In the genomic region with DNA sequence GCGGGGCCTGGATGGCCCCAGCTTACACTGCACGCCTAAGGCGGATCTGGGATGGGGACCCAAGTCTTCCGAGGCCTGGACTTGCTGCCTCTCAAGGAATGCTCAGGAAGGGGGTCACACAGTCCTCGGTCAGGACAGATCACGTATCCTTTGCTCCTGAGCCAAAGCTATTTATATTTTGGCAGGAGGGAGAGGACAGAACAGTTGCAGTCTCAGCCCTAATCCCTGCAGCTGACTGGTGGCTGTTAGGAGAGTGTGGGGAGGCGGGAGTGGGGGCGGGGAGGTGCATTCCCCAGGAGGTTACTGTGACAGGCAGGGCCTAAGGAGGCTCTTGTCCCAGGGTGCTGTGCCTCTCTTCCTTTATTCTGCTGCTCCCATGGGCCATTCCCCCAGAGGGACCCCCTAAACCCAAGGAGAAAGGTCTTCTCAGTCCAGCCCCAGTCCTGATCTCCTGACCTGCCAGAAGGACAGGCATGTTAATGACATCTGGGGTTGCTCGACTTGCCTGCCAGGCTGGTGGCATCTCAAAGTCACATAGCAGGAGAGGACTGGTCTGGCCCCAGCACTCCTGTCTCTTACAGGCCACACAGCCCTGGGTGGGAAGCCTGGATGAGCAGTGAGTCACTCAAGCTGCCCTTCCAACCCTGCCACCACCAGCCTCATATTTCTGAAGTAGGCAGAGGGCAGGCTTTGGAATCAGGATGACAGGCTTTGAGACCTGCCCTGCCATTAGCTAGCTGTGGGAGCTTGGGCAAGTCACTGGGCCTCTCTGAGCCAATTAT, we compare ENCODE assay signal across 10 cellular contexts. TPM values are rescaled to one million over a fixed set of nuclear protein-coding genes. Genes with fewer than 3 reads are reported as not detected.
DNase-seq lines count a peak whose midpoint lies in the region; FAIRE-seq and TF ChIP-seq lines count a peak whose summit lies in the region.
"Had no signal": no experiment of that assay in that cellular context is flagged by ENCODE, and none has a peak within 500 bp of the region (broad histone marks: within the 10 kb centered on the region; RNA-seq: fewer than 3 reads in every experiment).

No MANE protein-coding gene starts in this region.

- no peak for FAIRE-seq in kidney (lab: Jason Lieb, UNC)

- intact Hi-C loops in lower leg skin (cut with DNase I; ENCODE audit: low total_unique reads) (no loop called here), kidney (cut with DNase I) (no loop called here)

- TF ChIP-seq CTCF in lower leg skin (IDR thresholded peaks at IDR 0.05) (no peak), kidney (IDR thresholded peaks at IDR 0.05; ENCODE audit: borderline replicate concordance, extremely low read depth, insufficient read depth) (no peak)

- DNase-seq in AG20443 (ENCODE audit: low spot score) (peak; percentile 73), NT2/D1 (ENCODE audit: low read depth, low spot score) (no peak), fibroblast of peridontal ligament (ENCODE audit: extremely low read depth) (peak; percentile 29), myocyte (ENCODE audit: low read depth) (peak; percentile 97), lower leg skin (ENCODE audit: low spot score in 2 of 2) (no peak), NCI-H1048 (lab: John Stamatoyannopoulos, UW) (no peak), kidney (no peak)
- DNase-seq in activated CD4-positive, alpha-beta T cell treated with anti-CD3 and anti-CD28 coated beads for 1 hour = no peak
- DNase-seq: NK-92 treated with Interleukin-12 subunit alpha and Interleukin-12 subunit beta, amount 100 ng/mL, for 24 hours had no signal

- H3K4me1 ChIP-seq in NT2/D1 (ENCODE audit: insufficient read depth, insufficient read length) (peaks cover 15% of the 10 kb centered on the region), kidney (ENCODE audit: control insufficient read depth in 1 of 2, insufficient read depth in 1 of 2, low read depth in 1 of 2, low read length in 2 of 2) (peaks cover under 1 to 3% of the 10 kb centered on the region in 2 donors)

- H3K4me3 ChIP-seq in NT2/D1 (ENCODE audit: insufficient read length, low read depth) (no peak overlapping the region), lower leg skin (ENCODE audit: low read depth, poor library complexity, severe bottlenecking) (no peak overlapping the region), kidney (ENCODE audit: low read length in 2 of 2) (no peak overlapping the region)
- H3K4me3 ChIP-seq: skin epidermis had no signal

- no peak overlapping the region for H3K27ac ChIP-seq in kidney (ENCODE audit: low read depth in 2 of 2, low read length in 2 of 2)

- 50 to 52% methylated on average over 9 of the region's 9 CpGs for WGBS in lower leg skin, 2 donors

- H3K9me3 ChIP-seq in NT2/D1 (ENCODE audit: insufficient read depth, low read length) = no peaks in the 10 kb centered on the region
- H3K9me3 ChIP-seq in kidney (ENCODE audit: control insufficient read depth in 1 of 2, low read length in 2 of 2) = no peaks in the 10 kb centered on the region

- H3K9ac ChIP-seq in NT2/D1 (ENCODE audit: insufficient read length, low read depth) = peak overlapping the region; percentile 38
- H3K9ac ChIP-seq in kidney (ENCODE audit: low read length in 2 of 2) = no peak overlapping the region

- H3K36me3 ChIP-seq in NT2/D1 (ENCODE audit: insufficient read depth, insufficient read length, low read length) (peaks cover 87% of the 10 kb centered on the region), kidney (ENCODE audit: control insufficient read depth in 1 of 2, insufficient read depth in 2 of 2, low read length in 2 of 2) (peaks cover 0 to 2% of the 10 kb centered on the region in 2 donors)

- no peaks in the 10 kb centered on the region for H3K27me3 ChIP-seq in NT2/D1 (ENCODE audit: insufficient read depth, insufficient read length)

- no peak for TF ChIP-seq POLR2A in lower leg skin (IDR thresholded peaks at IDR 0.05)

RNA-seq across cellular contexts. Expression of a gene that starts 51.9 kb away (rescaled TPM):
- total RNA-seq in myocyte = 2.9 and 3.5 TPM in 2 replicates
- polyA plus RNA-seq in myocyte (2012) = 4.1 TPM
- 10 to 100 TPM in 3 of 4 donors, 1 to 10 TPM in 1; 9.4 to 16.1 (median 12.3) TPM for total RNA-seq in lower leg skin
- total RNA-seq in kidney = 45.6 TPM
- 13.6 TPM for polyA plus RNA-seq in kidney (ENCODE audit: insufficient read depth, low read depth, low replicate concordance)

Comparison
In these comparisons a context has a peak if more than half of its experiments do, and no peak if none do; other contexts are left out.
1. DNase-seq: peak in AG20443 (single experiment), fibroblast of peridontal ligament (single experiment) and myocyte (single experiment); none in NT2/D1 (single experiment), lower leg skin (0 of 2), NCI-H1048 (single experiment), kidney (single experiment) and activated CD4-positive, alpha-beta T cell treated with anti-CD3 and anti-CD28 coated beads for 1 hour (single experiment).